Comparison of ENCODE assay signal across 1 cellular context in the genomic region with DNA sequence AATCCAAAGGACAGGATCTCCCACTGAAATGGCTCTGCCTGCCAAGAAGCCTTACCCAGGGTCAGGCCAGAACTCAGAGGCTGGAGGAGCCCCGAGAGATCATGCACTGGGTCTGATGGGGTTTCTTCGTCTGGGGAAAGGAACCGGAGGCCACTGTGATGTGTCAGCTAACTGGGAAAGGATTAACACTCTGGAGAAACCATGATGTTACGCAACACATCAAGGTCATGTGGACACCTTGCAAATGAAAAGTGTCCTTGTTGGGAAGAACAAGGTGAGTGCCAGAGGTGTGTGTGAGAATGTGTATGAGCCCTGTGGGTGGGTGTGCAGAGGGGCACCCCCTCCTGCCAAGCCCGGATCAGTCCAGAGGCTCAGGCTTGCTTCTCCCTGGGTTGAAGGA.
TF ChIP-seq lines count a peak whose summit lies in the region.

No MANE protein-coding gene starts in this region.

TF ChIP-seq in A549, 52 proteins besides CTCF, POLR2A, EP300 and RAD21 (continued from another document):
- TF ChIP-seq, protein P1, sequence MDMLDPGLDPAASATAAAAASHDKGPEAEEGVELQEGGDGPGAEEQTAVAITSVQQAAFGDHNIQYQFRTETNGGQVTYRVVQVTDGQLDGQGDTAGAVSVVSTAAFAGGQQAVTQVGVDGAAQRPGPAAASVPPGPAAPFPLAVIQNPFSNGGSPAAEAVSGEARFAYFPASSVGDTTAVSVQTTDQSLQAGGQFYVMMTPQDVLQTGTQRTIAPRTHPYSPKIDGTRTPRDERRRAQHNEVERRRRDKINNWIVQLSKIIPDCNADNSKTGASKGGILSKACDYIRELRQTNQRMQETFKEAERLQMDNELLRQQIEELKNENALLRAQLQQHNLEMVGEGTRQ (IDR thresholded peaks at IDR 0.05), result no peak
